ENCODE assay signal across 17 cellular contexts in the genomic region with DNA sequence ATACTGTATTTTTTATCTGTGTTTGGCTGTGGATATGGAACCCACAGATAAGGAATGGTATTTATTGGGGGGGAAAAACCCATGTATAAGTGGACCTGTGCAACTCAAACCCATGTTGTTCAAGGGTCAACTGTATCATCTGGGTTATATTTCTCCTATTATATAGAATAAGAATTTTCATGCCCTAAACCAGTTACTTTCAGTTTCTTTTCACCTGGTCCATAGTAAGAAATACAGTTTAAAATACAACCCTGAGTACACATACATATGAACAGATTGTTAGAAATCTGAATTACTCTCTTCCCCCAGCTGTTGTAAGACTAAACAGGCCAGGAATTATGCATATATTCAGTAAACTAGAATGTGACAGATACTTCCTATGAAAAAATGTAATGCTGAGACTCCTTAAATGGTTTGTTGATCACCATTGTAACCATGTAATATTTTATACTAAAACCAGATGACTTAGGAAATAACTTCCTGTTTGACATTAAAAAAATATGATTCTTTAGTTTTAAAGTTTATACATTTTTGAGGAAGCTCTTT.
DNase-seq lines count a peak whose midpoint lies in the region; ATAC-seq and TF ChIP-seq lines count a peak whose summit lies in the region.
"Had no signal": no experiment of that assay in that cellular context is flagged by ENCODE, and none has a peak within 500 bp of the region (broad histone marks: within the 10 kb centered on the region; RNA-seq: fewer than 3 reads in every experiment).

No MANE protein-coding gene starts in this region.

- H3K9me3 Mint-ChIP-seq in T-helper 1 cell treated with Interleukin-12 subunit alpha and Interleukin-12 subunit beta and Interleukin-4 antibody, amounts not matched to agents 30 μg/mL and 1 μg/mL, for 36 hours: no peaks in the 10 kb centered on the region
- H3K9me3 Mint-ChIP-seq in central memory CD8-positive, alpha-beta T cell: no peaks in the 10 kb centered on the region

- no peaks in the 10 kb centered on the region for H3K4me1 ChIP-seq in HEK293 (ENCODE audit: control insufficient read depth, insufficient read depth, low read length)
- no peaks in the 10 kb centered on the region for H3K4me1 ChIP-seq in mucosa of stomach (ENCODE audit: control insufficient read depth, insufficient read depth, low read length)
- H3K4me1 ChIP-seq: body of pancreas had no signal

- H3K4me1 Mint-ChIP-seq in T-helper 1 cell treated with Interleukin-12 subunit alpha and Interleukin-12 subunit beta and Interleukin-4 antibody, amounts not matched to agents 30 μg/mL and 1 μg/mL, for 36 hours (ENCODE audit: low read depth): peaks cover 9% of the 10 kb centered on the region
- H3K4me1 Mint-ChIP-seq in central memory CD8-positive, alpha-beta T cell: peaks cover 45% of the 10 kb centered on the region

- DNase-seq in T-helper 1 cell: no peak
- no peak for DNase-seq in central memory CD8-positive, alpha-beta T cell (ENCODE audit: low spot score in 2 of 2)
- no peak for DNase-seq in activated CD4-positive, alpha-beta T cell treated with anti-CD3 and anti-CD28 coated beads, Interleukin-2, amount 50 U/mL, for 4 hours
- DNase-seq: 8988T; activated CD8-positive, alpha-beta memory T cell treated with anti-CD3 and anti-CD28 coated beads, Interleukin-2, amount 50 U/mL, for 4 hours; body of pancreas; DMS79; erythroblast; naive B cell; trophoblast cell had no signal

- H3K4me3 ChIP-seq in HEK293 (ENCODE audit: low read depth, low read length): no peak overlapping the region
- H3K4me3 ChIP-seq in mucosa of stomach (ENCODE audit: low read length): no peak overlapping the region
- H3K4me3 ChIP-seq: body of pancreas, skin epidermis had no signal

- CTCF ChIA-PET in HEK293 (lab: Yijun Ruan, JAX): no interaction called here

- TF ChIP-seq CTCF in HEK293 (tag by site-specific recombination; IDR thresholded peaks at IDR 0.05): no peak

- peak; percentile 17 for ATAC-seq in central memory CD8-positive, alpha-beta T cell (replicated peaks; ENCODE audit: extremely low read depth, poor library complexity, severe bottlenecking)
- no peak for ATAC-seq in GM21423 (IDR thresholded peaks at IDR 0.05; ENCODE audit: unreplicated experiment)
- no peak for ATAC-seq in GM21786 (IDR thresholded peaks at IDR 0.05; ENCODE audit: unreplicated experiment)
- ATAC-seq: body of pancreas had no signal

- no peak overlapping the region for H3K4me3 Mint-ChIP-seq in T-helper 1 cell treated with Interleukin-12 subunit alpha and Interleukin-12 subunit beta and Interleukin-4 antibody, amounts not matched to agents 30 μg/mL and 1 μg/mL, for 36 hours
- H3K4me3 Mint-ChIP-seq in central memory CD8-positive, alpha-beta T cell: peak overlapping the region; percentile 86
- H3K4me3 Mint-ChIP-seq: naive B cell had no signal

- peaks cover 11% of the 10 kb centered on the region for H3K36me3 Mint-ChIP-seq in T-helper 1 cell treated with Interleukin-12 subunit alpha and Interleukin-12 subunit beta and Interleukin-4 antibody, amounts not matched to agents 30 μg/mL and 1 μg/mL, for 36 hours (ENCODE audit: low read depth)
- peaks cover 25% of the 10 kb centered on the region for H3K36me3 Mint-ChIP-seq in central memory CD8-positive, alpha-beta T cell (ENCODE audit: insufficient read depth)

- H3K27me3 Mint-ChIP-seq in T-helper 1 cell treated with Interleukin-12 subunit alpha and Interleukin-12 subunit beta and Interleukin-4 antibody, amounts not matched to agents 30 μg/mL and 1 μg/mL, for 36 hours (ENCODE audit: low read depth): no peaks in the 10 kb centered on the region
- no peaks in the 10 kb centered on the region for H3K27me3 Mint-ChIP-seq in central memory CD8-positive, alpha-beta T cell
- H3K27me3 Mint-ChIP-seq: naive B cell had no signal

- POLR2A ChIA-PET in HEK293 (lab: Yijun Ruan, JAX): no interaction called here

- no peak overlapping the region for H3K27ac ChIP-seq in HEK293 (ENCODE audit: extremely low read depth, low read depth, low read length)
- H3K27ac ChIP-seq: body of pancreas, KMS-11 had no signal

- peak overlapping the region; percentile 3 for H3K9ac ChIP-seq in mucosa of stomach (ENCODE audit: low read length)
- H3K9ac ChIP-seq: KMS-11 had no signal

- H3K9me3 ChIP-seq in HEK293 (ENCODE audit: control insufficient read depth, insufficient read depth, low read depth, low read length) (no peaks in the 10 kb centered on the region), mucosa of stomach (ENCODE audit: control insufficient read depth, low read length) (no peaks in the 10 kb centered on the region)
- H3K9me3 ChIP-seq: body of pancreas had no signal

- H3K36me3 ChIP-seq in HEK293 (ENCODE audit: control insufficient read depth in 2 of 2, insufficient read depth in 1 of 2, low read length in 2 of 2) (peaks cover 0 to 2% of the 10 kb centered on the region in 2 experiments; a peak in 1 of 3 replicates), mucosa of stomach (ENCODE audit: control insufficient read depth, insufficient read depth, low read length) (no peaks in the 10 kb centered on the region)

- H3K27ac Mint-ChIP-seq in T-helper 1 cell treated with Interleukin-12 subunit alpha and Interleukin-12 subunit beta and Interleukin-4 antibody, amounts not matched to agents 30 μg/mL and 1 μg/mL, for 36 hours: peak overlapping the region; percentile 24
- H3K27ac Mint-ChIP-seq in central memory CD8-positive, alpha-beta T cell (ENCODE audit: low read depth): peak overlapping the region; percentile 94
- H3K27ac Mint-ChIP-seq: naive B cell had no signal

- H3K27me3 ChIP-seq in mucosa of stomach (ENCODE audit: control insufficient read depth, insufficient read depth, low read length): no peaks in the 10 kb centered on the region
- H3K27me3 ChIP-seq: body of pancreas had no signal

TF ChIP-seq in HEK293, 187 proteins besides CTCF, POLR2A, EP300 and RAD21:
- TF ChIP-seq ZNF558 (tag by site-specific recombination; IDR thresholded peaks at IDR 0.05): no peak
- no peak for TF ChIP-seq KLF8 (tag by site-specific recombination; IDR thresholded peaks at IDR 0.05)
- no peak for TF ChIP-seq ZNF10 (tag by site-specific recombination; IDR thresholded peaks at IDR 0.05)
- no peak for TF ChIP-seq ZNF175 (tag by site-specific recombination; IDR thresholded peaks at IDR 0.05)
- TF ChIP-seq KLF17 (tag by site-specific recombination; IDR thresholded peaks at IDR 0.05): no peak
- TF ChIP-seq MEIS1 (CRISPR knock-in tag; IDR thresholded peaks at IDR 0.05; ENCODE audit: borderline replicate concordance): no peak
- TF ChIP-seq ZNF133 (tag by site-specific recombination; IDR thresholded peaks at IDR 0.05): peak; percentile 81
- TF ChIP-seq SCRT1 (tag by site-specific recombination; IDR thresholded peaks at IDR 0.05; ENCODE audit: borderline replicate concordance): no peak
